ENCODE assay signal across 9 cellular contexts in genomic region chr20:57433658-57434389, GRCh38. TPM values are rescaled to one million over a fixed set of nuclear protein-coding genes. Genes with fewer than 3 reads are reported as not detected.
DNase-seq lines count a peak whose midpoint lies in the region; ATAC-seq and TF ChIP-seq lines count a peak whose summit lies in the region.
"Had no signal": no experiment of that assay in that cellular context is flagged by ENCODE, and none has a peak within 500 bp of the region (broad histone marks: within the 10 kb centered on the region; RNA-seq: fewer than 3 reads in every experiment).

No MANE protein-coding gene starts in this region.

- ATAC-seq in RWPE2 (ENCODE audit: low read depth): no peak
- ATAC-seq in esophagus mucosa: peak; percentile 74
- ATAC-seq in GM21717 (IDR thresholded peaks at IDR 0.05; ENCODE audit: unreplicated experiment): no peak

- TF ChIP-seq POLR2A in spleen (IDR thresholded peaks at IDR 0.05): no peak

- H3K4me3 ChIP-seq in RWPE2 (ENCODE audit: severe bottlenecking): no peak overlapping the region
- H3K4me3 ChIP-seq in spleen: peak overlapping the region in 1 of 8 donors; percentile 35
- H3K4me3 ChIP-seq: lung had no signal

- TF ChIP-seq CTCF in RWPE2 (IDR thresholded peaks at IDR 0.05; ENCODE audit: poor library complexity, severe bottlenecking) (no peak), spleen (IDR thresholded peaks at IDR 0.05 in 8 of 11, conservative IDR thresholded peaks at IDR 0.05 in 3 of 11) (no peak)

- peak; percentile 68 for DNase-seq in activated CD8-positive, alpha-beta memory T cell treated with anti-CD3 and anti-CD28 coated beads for 24 hours
- DNase-seq in activated CD8-positive, alpha-beta memory T cell treated with anti-CD3 and anti-CD28 coated beads, Interleukin-2, amount 50 U/mL, for 48 hours: no peak
- DNase-seq in RWPE2 (ENCODE audit: low spot score) (peak; percentile 73), spleen (peak; percentile 81), NCI-H1417 (lab: John Stamatoyannopoulos, UW) (no peak), DMS53 (lab: John Stamatoyannopoulos, UW) (no peak)

- intact Hi-C loops in spleen (cut with DNase I; ENCODE audit: low total_unique reads): no loop called here

- H3K27me3 ChIP-seq in RWPE2 (ENCODE audit: insufficient read depth, poor library complexity, severe bottlenecking): no peaks in the 10 kb centered on the region
- H3K27me3 ChIP-seq in spleen (replicated peaks in 1 of 7): no peaks in the 10 kb centered on the region

- no peaks in the 10 kb centered on the region for H3K9me3 ChIP-seq in RWPE2 (ENCODE audit: severe bottlenecking)
- peaks cover 0 to 3% (median 0%) of the 10 kb centered on the region in 8 donors for H3K9me3 ChIP-seq in spleen

- peaks cover 23% of the 10 kb centered on the region for H3K4me1 ChIP-seq in RWPE2 (ENCODE audit: insufficient read depth, poor library complexity, severe bottlenecking)
- peaks cover 43 to 100% (median 83%) of the 10 kb centered on the region in 6 donors for H3K4me1 ChIP-seq in spleen

- H3K36me3 ChIP-seq in RWPE2 (ENCODE audit: low read depth) (no peaks in the 10 kb centered on the region), spleen (no peaks in the 10 kb centered on the region)

- H3K27ac ChIP-seq in RWPE2 (ENCODE audit: poor library complexity, severe bottlenecking) (no peak overlapping the region), spleen (peak overlapping the region; percentile 63 to 90 (median 82))

- WGBS in spleen, 5 donors: 75 to 84% (median 78%) methylated on average over 14 of the region's 14 CpGs

RNA-seq across cellular contexts. Expression of gene RBM38, which starts 42.6 kb away (rescaled TPM):
- 12.3 TPM for total RNA-seq in esophagus mucosa
- total RNA-seq in spleen: 100 to 1,000 TPM in 1 of 7 donors, 10 to 100 TPM in 6; 49.2 to 120 (median 61.6) TPM
- polyA plus RNA-seq in spleen: 10 to 100 TPM; 48.6 to 87.8 (median 81.2) TPM

Comparison
In these comparisons a context has a peak if more than half of its experiments do, and no peak if none do; other contexts are left out.
1. DNase-seq: peak in activated CD8-positive, alpha-beta memory T cell treated with anti-CD3 and anti-CD28 coated beads for 24 hours (single experiment), RWPE2 (single experiment) and spleen (single experiment); none in activated CD8-positive, alpha-beta memory T cell treated with anti-CD3 and anti-CD28 coated beads, Interleukin-2, amount 50 U/mL, for 48 hours (single experiment), NCI-H1417 (0 of 3) and DMS53 (single experiment).